ENCODE assay signal across 20 cellular contexts in genomic region chr11:76335827-76336226, GRCh38. TPM values are rescaled to one million over a fixed set of nuclear protein-coding genes. Genes with fewer than 3 reads are reported as not detected.
A peak's percentile ranks its signal among the peaks of the same experiment; 100 is the strongest.
DNase-seq lines count a peak whose midpoint lies in the region; ATAC-seq lines count a peak whose summit lies in the region.
"Had no signal": no experiment of that assay in that cellular context is flagged by ENCODE, and none has a peak within 500 bp of the region (broad histone marks: within the 10 kb centered on the region; RNA-seq: fewer than 3 reads in every experiment).

No MANE protein-coding gene starts in this region.

- H3K18ac ChIP-seq in trophoblast cell (ENCODE audit: low read length), result no peak overlapping the region

- H3K4me2 ChIP-seq in trophoblast cell (ENCODE audit: low read length), result no peak overlapping the region

- H3K9me3 ChIP-seq in trophoblast cell (ENCODE audit: insufficient read depth, low read depth, low read length), result peaks cover 15% of the 10 kb centered on the region
- H3K9me3 ChIP-seq: SJSA1 had no signal

- no peak overlapping the region for H2BK5ac ChIP-seq in trophoblast cell (ENCODE audit: low read depth, low read length, poor library complexity)

- no peak overlapping the region for H3K4ac ChIP-seq in trophoblast cell (ENCODE audit: low read depth, low read length)

- no peak overlapping the region for H3K4me3 ChIP-seq in trophoblast cell (ENCODE audit: low read depth, low read length)
- H3K4me3 ChIP-seq: sigmoid colon, SJSA1 had no signal

- no peaks in the 10 kb centered on the region for H3K4me1 ChIP-seq in trophoblast cell (ENCODE audit: control insufficient read depth in 1 of 2, insufficient read depth in 2 of 2, low read length in 2 of 2)
- H3K4me1 ChIP-seq: BE2C, sigmoid colon, SJSA1 had no signal

- no peaks in the 10 kb centered on the region for H3K79me2 ChIP-seq in trophoblast cell (ENCODE audit: control insufficient read depth, insufficient read depth, low read length, poor library complexity)

- H3K9ac ChIP-seq in trophoblast cell (ENCODE audit: low read length), result no peak overlapping the region

- H3K36me3 ChIP-seq in trophoblast cell (ENCODE audit: control insufficient read depth in 1 of 2, insufficient read depth in 2 of 2, low read length in 2 of 2), result no peaks in the 10 kb centered on the region
- H3K36me3 ChIP-seq: BE2C, sigmoid colon, SJSA1 had no signal

- no peak overlapping the region for H2AK5ac ChIP-seq in trophoblast cell (ENCODE audit: low read length)

- H4K91ac ChIP-seq in trophoblast cell (ENCODE audit: low read depth, low read length), result no peak overlapping the region

- H3K79me1 ChIP-seq in trophoblast cell (ENCODE audit: low read length), result no peaks in the 10 kb centered on the region

- intact Hi-C loops in left ventricle myocardium superior (cut with micrococcal nuclease) (no loop called here), cardiac septum (cut with DNase I) (no loop called here)

- H2BK12ac ChIP-seq in trophoblast cell (ENCODE audit: low read length), result no peak overlapping the region

- no peaks in the 10 kb centered on the region for H3K27me3 ChIP-seq in trophoblast cell (ENCODE audit: insufficient read depth, low read length)
- H3K27me3 ChIP-seq: BE2C, sigmoid colon, SJSA1 had no signal

- ATAC-seq in left ventricle myocardium superior (peak; percentile 22), GM19035 (IDR thresholded peaks at IDR 0.05; ENCODE audit: unreplicated experiment) (no peak)
- ATAC-seq: activated CD8-positive, alpha-beta T cell treated with anti-CD3 and anti-CD28 coated beads for 36 hours; WTC11 had no signal

- DNase-seq in left ventricle myocardium superior (no peak), cardiac septum (ENCODE audit: low spot score) (no peak), OCI-M1 (lab: John Stamatoyannopoulos, UW) (peak; percentile 90), ecto neural progenitor cell (ENCODE audit: low spot score) (peak; percentile 1), trophoblast cell (peak; percentile 21), DMS79 treated with DMSO at 0.1 percent for 48 hours (lab: John Stamatoyannopoulos, UW) (no peak)
- no peak for DNase-seq in effector CD8-positive, alpha-beta T cell (lab: John Stamatoyannopoulos, UW)
- DNase-seq: activated CD8-positive, alpha-beta T cell treated with anti-CD3 and anti-CD28 coated beads for 36 hours; activated gamma-delta T cell; activated T-cell treated with anti-CD3 and anti-CD28 coated beads for 4 hours; BE2C; Calu3; H7; midbrain; NCI-H187; sigmoid colon; T-helper 2 cell had no signal

- H3K14ac ChIP-seq in trophoblast cell (ENCODE audit: low read length), result no peak overlapping the region

- H4K8ac ChIP-seq in trophoblast cell (ENCODE audit: low read depth, low read length), result no peak overlapping the region

- H3K27ac ChIP-seq in trophoblast cell (ENCODE audit: low read depth, low read length), result no peak overlapping the region
- H3K27ac ChIP-seq: sigmoid colon, SJSA1 had no signal

- H4K12ac ChIP-seq in trophoblast cell (ENCODE audit: low read depth, low read length), result no peak overlapping the region

- no peak overlapping the region for H3K23ac ChIP-seq in trophoblast cell (ENCODE audit: low read length)

- no peak overlapping the region for H2BK120ac ChIP-seq in trophoblast cell (ENCODE audit: insufficient read depth, low read length, poor library complexity)

- no peak overlapping the region for H2AFZ ChIP-seq in trophoblast cell (ENCODE audit: insufficient read depth, low read length, poor library complexity)

RNA-seq across cellular contexts. Expression of gene THAP12, which starts 45.1 kb away (rescaled TPM):
- total RNA-seq in left ventricle myocardium superior, result 19.0 TPM
- 25.8 TPM for total RNA-seq in cardiac septum
- 37.8 and 38.6 TPM in 2 replicates for polyA plus RNA-seq in trophoblast cell (2013)

RNA-seq across cellular contexts. Expression of gene GVQW3, which starts 45.3 kb away (rescaled TPM):
- total RNA-seq in left ventricle myocardium superior (2.3 TPM), cardiac septum (0.97 TPM)
- 1.1 and 1.3 TPM in 2 replicates for polyA plus RNA-seq in trophoblast cell (2013)

Comparison
In these comparisons a context has a peak if more than half of its experiments do, and no peak if none do; other contexts are left out.
1. DNase-seq: peak in OCI-M1 (single experiment), ecto neural progenitor cell (single experiment) and trophoblast cell (2 of 2); none in left ventricle myocardium superior (single experiment), cardiac septum (single experiment), DMS79 treated with DMSO at 0.1 percent for 48 hours (single experiment) and effector CD8-positive, alpha-beta T cell (single experiment).